Comparison of ENCODE assay signal across 8 cellular contexts in the genomic region with DNA sequence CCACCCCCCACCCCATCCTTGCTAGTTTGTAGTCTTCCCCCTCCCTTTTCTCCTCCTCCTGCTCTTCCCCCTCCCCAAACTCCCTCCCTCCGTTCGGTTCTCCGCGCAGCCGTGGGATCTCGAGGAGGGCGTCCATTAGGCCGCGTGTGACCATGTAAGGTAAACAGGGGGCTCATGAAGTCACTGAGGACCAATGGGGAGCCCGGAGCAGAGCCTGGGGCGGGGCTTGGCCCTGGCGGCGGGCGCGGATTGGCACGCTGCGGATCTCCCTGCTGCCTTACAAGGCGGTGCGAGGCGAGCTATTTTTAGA. TPM values are rescaled to one million over a fixed set of nuclear protein-coding genes. Genes with fewer than 3 reads are reported as not detected.
DNase-seq lines count a peak whose midpoint lies in the region; ATAC-seq, FAIRE-seq and TF ChIP-seq lines count a peak whose summit lies in the region.

No MANE protein-coding gene starts in this region.

- no peaks in the 10 kb centered on the region for H3K27me3 ChIP-seq in keratinocyte (ENCODE audit: control insufficient read depth, extremely low read depth, insufficient read depth, low read length)

- peaks cover 2% of the 10 kb centered on the region for H3K9me1 ChIP-seq in keratinocyte (ENCODE audit: control insufficient read depth, extremely low read depth, insufficient read depth, low read length)

- FAIRE-seq in keratinocyte (lab: Jason Lieb, UNC) = no peak

- H3K4me3 Mint-ChIP-seq in chondrocyte (ENCODE audit: unreplicated experiment) = peak overlapping the region; percentile 92

- CTCF ChIA-PET in AG04449 (lab: Yijun Ruan, JAX) = interaction anchor here (1.0 to 7.3 kb wide), 6 partner anchors 88 to 366 kb away, joined by 3 to 56 read pairs (median 6); no protein-coding TSS in a partner anchor

- DNase-seq in AG04449 (ENCODE audit: low read depth, low spot score) (peak; percentile 99), NCI-H345 treated with DMSO at 0.1 percent for 48 hours (lab: John Stamatoyannopoulos, UW; ENCODE audit: unreplicated experiment) (peak; percentile 93), chondrocyte (ENCODE audit: low spot score) (peak; percentile 99), keratinocyte (ENCODE audit: low read depth, low spot score) (peak; percentile 96)
- DNase-seq in activated CD4-positive, alpha-beta T cell treated with anti-CD3 and anti-CD28 coated beads for 4 hours = peak; percentile 92 to 93
- DNase-seq in stimulated activated CD4-positive, alpha-beta T cell treated with anti-CD3 and anti-CD28 coated beads, Interleukin-12 subunit alpha, Interleukin-12 subunit beta, amount 100 ng/mL, for 4 hours = peak; percentile 92

- H3K4me1 ChIP-seq in keratinocyte (ENCODE audit: control insufficient read depth, extremely low read depth, insufficient read depth, low read length) = peaks cover 30% of the 10 kb centered on the region

- H3K27ac ChIP-seq in keratinocyte (ENCODE audit: control insufficient read depth, insufficient read depth, low read length) = peak overlapping the region; percentile 97

- TF ChIP-seq CTCF in AG04449 (IDR thresholded peaks at IDR 0.05; ENCODE audit: insufficient read depth, low read length, missing control alignments) (no peak), chondrocyte (IDR thresholded peaks at IDR 0.05) (no peak), keratinocyte (optimal IDR thresholded peaks at IDR 0.05 in 1 of 3, IDR thresholded peaks at IDR 0.05 in 1 of 3, conservative IDR thresholded peaks at IDR 0.05 in 1 of 3; ENCODE audit: extremely low read depth in 1 of 3, insufficient read depth in 2 of 3, low read length in 3 of 3) (no peak)

- H3K9me3 Mint-ChIP-seq in chondrocyte (ENCODE audit: low read depth) = peaks cover 11% of the 10 kb centered on the region

- ATAC-seq in GM19025 (IDR thresholded peaks at IDR 0.05; ENCODE audit: low read depth, unreplicated experiment) (peak; percentile 96), HG03280 (IDR thresholded peaks at IDR 0.05; ENCODE audit: unreplicated experiment) (peak; percentile 97)

- POLR2A ChIA-PET in AG04449 (lab: Yijun Ruan, JAX) = interaction anchor here (0.6 to 8.6 kb wide), 27 partner anchors 9 to 365 kb away, joined by 3 to 207 read pairs (median 4); a partner anchor contains a TSS

- dilution Hi-C loops in keratinocyte (cut with MboI; ENCODE audit: extremely low pct_ligation_motif_present, low sequenced_read_pairs) = no loop called here

- H3K4me3 ChIP-seq in AG04449 (ENCODE audit: low read depth, low read length) (peak overlapping the region; percentile 68; the same call in 1 of the 2 replicates), keratinocyte (ENCODE audit: control insufficient read depth in 2 of 3, extremely low read depth in 1 of 3, insufficient read depth in 2 of 3, low read depth in 1 of 3, low read length in 3 of 3) (peak overlapping the region; percentile 76 to 99 (median 94))

- H3K27ac Mint-ChIP-seq in chondrocyte (ENCODE audit: unreplicated experiment) = peak overlapping the region; percentile 97

- H3K79me2 ChIP-seq in keratinocyte (ENCODE audit: control insufficient read depth, insufficient read depth, low read length) = peaks cover 47% of the 10 kb centered on the region

- peaks cover 2% of the 10 kb centered on the region for H4K20me1 ChIP-seq in keratinocyte (ENCODE audit: control insufficient read depth, extremely low read depth, insufficient read depth, low read length)

- peaks cover 37% of the 10 kb centered on the region for H3K4me1 Mint-ChIP-seq in chondrocyte (ENCODE audit: low read depth)

- H3K27me3 Mint-ChIP-seq in chondrocyte (ENCODE audit: low read depth) = no peaks in the 10 kb centered on the region

- peak overlapping the region; percentile 99 for H3K9ac ChIP-seq in keratinocyte (ENCODE audit: control insufficient read depth, extremely low read depth, insufficient read depth, low read length)

- H3K4me2 ChIP-seq in keratinocyte (ENCODE audit: control insufficient read depth, extremely low read depth, insufficient read depth, low read depth, low read length) = peak overlapping the region; percentile 67

- peaks cover 6 to 11% of the 10 kb centered on the region in 2 experiments for H3K36me3 ChIP-seq in keratinocyte (ENCODE audit: control insufficient read depth in 2 of 2, extremely low read depth in 1 of 2, insufficient read depth in 2 of 2, low read length in 2 of 2)

- H3K36me3 Mint-ChIP-seq in chondrocyte (ENCODE audit: low read depth) = peaks cover 3% of the 10 kb centered on the region

- H2AFZ ChIP-seq in keratinocyte (ENCODE audit: control insufficient read depth, low read length) = no peak overlapping the region

- H3K9me3 ChIP-seq in keratinocyte (ENCODE audit: control insufficient read depth, low read depth, low read length) = no peaks in the 10 kb centered on the region

RNA-seq across cellular contexts. Expression of a gene that starts 0.2 kb away (rescaled TPM):
- total RNA-seq in chondrocyte = 37.5 to 46.2 TPM (median 38.5 TPM) in 3 replicates
- polyA plus RNA-seq in keratinocyte = 42.5 to 44.7 TPM (median 44.0 TPM) in 3 replicates
- polyA plus RNA-seq in keratinocyte (2011; ENCODE audit: low read depth) = 20.3 TPM
- 30.4 and 30.6 TPM in 2 replicates for polyA plus RNA-seq in keratinocyte (2011; cell fraction: cytosol; rRNA removed)
- polyA plus RNA-seq in keratinocyte (2011; cell fraction: nucleus; rRNA removed) = 148 and 159 TPM in 2 replicates
- 22.7 and 30.7 TPM in 2 replicates for polyA plus RNA-seq in keratinocyte (2012; ENCODE audit: low replicate concordance)
- 130 to 189 TPM (median 170 TPM) in 3 replicates for polyA minus RNA-seq in keratinocyte
- 17.1 TPM for polyA minus RNA-seq in keratinocyte (2011; cell fraction: cytosol; rRNA and poly(A)+ RNA removed)
- polyA minus RNA-seq in keratinocyte (2011; cell fraction: nucleus; rRNA and poly(A)+ RNA removed) = 66.6 and 144 TPM in 2 replicates

Comparison
In these comparisons a context has a peak if more than half of its experiments do, and no peak if none do; other contexts are left out.
1. Peak in every context shown above with its lines: DNase-seq, ATAC-seq, H3K4me3 ChIP-seq and H3K27ac ChIP-seq.